Comparison of ENCODE assay signal across 1 cellular context in the genomic region with DNA sequence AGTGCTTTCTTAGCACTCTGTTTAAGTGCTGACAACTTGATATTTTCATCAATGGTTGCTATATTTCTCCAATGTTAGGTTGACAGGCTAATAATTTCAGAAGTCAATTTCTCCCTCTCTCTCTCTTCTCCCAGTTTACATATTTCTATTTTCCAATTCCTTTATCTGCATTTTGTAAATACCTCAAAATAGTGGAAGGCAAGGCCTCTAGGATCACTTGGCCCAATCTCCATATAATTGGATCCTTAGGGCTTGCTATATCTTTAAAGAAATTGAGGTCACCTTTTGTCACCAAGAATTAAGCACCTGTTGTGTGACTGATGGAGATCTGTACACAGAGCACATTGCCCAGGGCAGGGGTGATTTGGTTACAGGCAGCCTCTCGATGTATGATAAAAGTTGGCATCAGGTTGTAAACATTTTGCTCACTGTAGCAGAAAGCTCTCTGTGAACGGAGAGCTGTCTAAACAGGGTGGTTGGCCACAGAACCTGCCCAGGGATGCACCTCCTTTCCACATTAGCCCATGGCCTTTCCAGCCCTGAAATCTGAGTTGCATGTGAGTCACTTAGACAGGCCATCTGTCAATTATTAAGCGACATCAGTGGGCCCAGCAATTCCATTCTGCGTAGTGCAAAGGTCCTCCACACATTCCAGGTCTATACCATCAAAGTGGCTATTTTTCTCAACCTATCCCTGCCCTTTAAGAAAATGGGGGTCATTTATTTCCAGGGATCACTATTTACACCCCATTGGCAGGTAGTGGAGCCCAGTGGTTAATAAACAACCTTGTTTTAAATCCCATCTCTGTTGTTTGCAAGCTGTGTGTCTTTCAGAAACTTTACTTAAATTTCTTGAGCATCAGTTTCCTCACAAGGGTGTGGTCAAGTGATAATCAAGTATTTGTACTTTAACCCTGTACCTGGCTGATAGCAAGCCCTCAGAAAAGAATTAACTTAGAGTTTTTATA.
A peak's percentile ranks its signal among the peaks of the same experiment; 100 is the strongest.
TF ChIP-seq lines count a peak whose summit lies in the region.

No MANE protein-coding gene starts in this region.

TF ChIP-seq in HepG2, 621 proteins besides CTCF, POLR2A, EP300 and RAD21 (continued from another document and continues in another):
- TF ChIP-seq HNRNPL (IDR thresholded peaks at IDR 0.05; ENCODE audit: low read depth, low read length): 0 out of 2 replicates have a peak, but pooled peaks have one; percentile 38
- no peak for TF ChIP-seq HIVEP1 (CRISPR knock-in tag; IDR thresholded peaks at IDR 0.05)
- no peak for TF ChIP-seq ZNF703 (CRISPR knock-in tag; IDR thresholded peaks at IDR 0.05; ENCODE audit: borderline replicate concordance)
- TF ChIP-seq ZFP41 (CRISPR knock-in tag; IDR thresholded peaks at IDR 0.05; ENCODE audit: borderline replicate concordance): no peak
- TF ChIP-seq TBL1XR1 (IDR thresholded peaks at IDR 0.05; ENCODE audit: borderline replicate concordance, low read length, partially characterized antibody): no peak
- TF ChIP-seq, protein P1, sequence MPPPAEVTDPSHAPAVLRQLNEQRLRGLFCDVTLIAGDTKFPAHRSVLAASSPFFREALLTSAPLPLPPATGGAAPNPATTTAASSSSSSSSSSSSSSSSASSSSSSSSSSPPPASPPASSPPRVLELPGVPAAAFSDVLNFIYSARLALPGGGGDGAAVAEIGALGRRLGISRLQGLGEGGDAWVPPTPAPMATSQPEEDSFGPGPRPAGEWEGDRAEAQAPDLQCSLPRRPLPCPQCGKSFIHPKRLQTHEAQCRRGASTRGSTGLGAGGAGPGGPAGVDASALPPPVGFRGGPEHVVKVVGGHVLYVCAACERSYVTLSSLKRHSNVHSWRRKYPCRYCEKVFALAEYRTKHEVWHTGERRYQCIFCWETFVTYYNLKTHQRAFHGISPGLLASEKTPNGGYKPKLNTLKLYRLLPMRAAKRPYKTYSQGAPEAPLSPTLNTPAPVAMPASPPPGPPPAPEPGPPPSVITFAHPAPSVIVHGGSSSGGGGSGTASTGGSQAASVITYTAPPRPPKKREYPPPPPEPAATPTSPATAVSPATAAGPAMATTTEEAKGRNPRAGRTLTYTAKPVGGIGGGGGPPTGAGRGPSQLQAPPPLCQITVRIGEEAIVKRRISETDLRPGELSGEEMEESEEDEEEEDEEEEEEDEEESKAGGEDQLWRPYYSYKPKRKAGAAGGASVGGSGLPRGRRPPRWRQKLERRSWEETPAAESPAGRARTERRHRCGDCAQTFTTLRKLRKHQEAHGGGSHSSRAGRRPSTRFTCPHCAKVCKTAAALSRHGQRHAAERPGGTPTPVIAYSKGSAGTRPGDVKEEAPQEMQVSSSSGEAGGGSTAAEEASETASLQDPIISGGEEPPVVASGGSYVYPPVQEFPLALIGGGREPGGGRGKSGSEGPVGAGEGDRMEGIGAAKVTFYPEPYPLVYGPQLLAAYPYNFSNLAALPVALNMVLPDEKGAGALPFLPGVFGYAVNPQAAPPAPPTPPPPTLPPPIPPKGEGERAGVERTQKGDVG (CRISPR knock-in tag; IDR thresholded peaks at IDR 0.05; ENCODE audit: borderline replicate concordance): peak; percentile 67; the same call in 1 of the 2 replicates
- TF ChIP-seq, protein P2, sequence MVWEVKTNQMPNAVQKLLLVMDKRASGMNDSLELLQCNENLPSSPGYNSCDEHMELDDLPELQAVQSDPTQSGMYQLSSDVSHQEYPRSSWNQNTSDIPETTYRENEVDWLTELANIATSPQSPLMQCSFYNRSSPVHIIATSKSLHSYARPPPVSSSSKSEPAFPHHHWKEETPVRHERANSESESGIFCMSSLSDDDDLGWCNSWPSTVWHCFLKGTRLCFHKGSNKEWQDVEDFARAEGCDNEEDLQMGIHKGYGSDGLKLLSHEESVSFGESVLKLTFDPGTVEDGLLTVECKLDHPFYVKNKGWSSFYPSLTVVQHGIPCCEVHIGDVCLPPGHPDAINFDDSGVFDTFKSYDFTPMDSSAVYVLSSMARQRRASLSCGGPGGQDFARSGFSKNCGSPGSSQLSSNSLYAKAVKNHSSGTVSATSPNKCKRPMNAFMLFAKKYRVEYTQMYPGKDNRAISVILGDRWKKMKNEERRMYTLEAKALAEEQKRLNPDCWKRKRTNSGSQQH (CRISPR knock-in tag; IDR thresholded peaks at IDR 0.05; ENCODE audit: low read depth): no peak
- TF ChIP-seq ZNF296 (CRISPR knock-in tag; conservative IDR thresholded peaks at IDR 0.05): no peak
- TF ChIP-seq RNF2 (conservative IDR thresholded peaks at IDR 0.05; ENCODE audit: low read depth): no peak
- no peak for TF ChIP-seq CREBL2 (CRISPR knock-in tag; IDR thresholded peaks at IDR 0.05; ENCODE audit: borderline replicate concordance)
- TF ChIP-seq ZMYM3 (CRISPR knock-in tag; IDR thresholded peaks at IDR 0.05): peak; percentile 93
- TF ChIP-seq, protein P3, sequence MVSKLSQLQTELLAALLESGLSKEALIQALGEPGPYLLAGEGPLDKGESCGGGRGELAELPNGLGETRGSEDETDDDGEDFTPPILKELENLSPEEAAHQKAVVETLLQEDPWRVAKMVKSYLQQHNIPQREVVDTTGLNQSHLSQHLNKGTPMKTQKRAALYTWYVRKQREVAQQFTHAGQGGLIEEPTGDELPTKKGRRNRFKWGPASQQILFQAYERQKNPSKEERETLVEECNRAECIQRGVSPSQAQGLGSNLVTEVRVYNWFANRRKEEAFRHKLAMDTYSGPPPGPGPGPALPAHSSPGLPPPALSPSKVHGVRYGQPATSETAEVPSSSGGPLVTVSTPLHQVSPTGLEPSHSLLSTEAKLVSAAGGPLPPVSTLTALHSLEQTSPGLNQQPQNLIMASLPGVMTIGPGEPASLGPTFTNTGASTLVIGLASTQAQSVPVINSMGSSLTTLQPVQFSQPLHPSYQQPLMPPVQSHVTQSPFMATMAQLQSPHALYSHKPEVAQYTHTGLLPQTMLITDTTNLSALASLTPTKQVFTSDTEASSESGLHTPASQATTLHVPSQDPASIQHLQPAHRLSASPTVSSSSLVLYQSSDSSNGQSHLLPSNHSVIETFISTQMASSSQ (IDR thresholded peaks at IDR 0.05; ENCODE audit: low read depth): peak; percentile 98
- TF ChIP-seq, protein P3 (CRISPR knock-in tag; IDR thresholded peaks at IDR 0.05; ENCODE audit: borderline replicate concordance): peak; percentile 100
- TF ChIP-seq HMG20B (CRISPR knock-in tag; conservative IDR thresholded peaks at IDR 0.05): peak; percentile 69
- TF ChIP-seq, protein P4, sequence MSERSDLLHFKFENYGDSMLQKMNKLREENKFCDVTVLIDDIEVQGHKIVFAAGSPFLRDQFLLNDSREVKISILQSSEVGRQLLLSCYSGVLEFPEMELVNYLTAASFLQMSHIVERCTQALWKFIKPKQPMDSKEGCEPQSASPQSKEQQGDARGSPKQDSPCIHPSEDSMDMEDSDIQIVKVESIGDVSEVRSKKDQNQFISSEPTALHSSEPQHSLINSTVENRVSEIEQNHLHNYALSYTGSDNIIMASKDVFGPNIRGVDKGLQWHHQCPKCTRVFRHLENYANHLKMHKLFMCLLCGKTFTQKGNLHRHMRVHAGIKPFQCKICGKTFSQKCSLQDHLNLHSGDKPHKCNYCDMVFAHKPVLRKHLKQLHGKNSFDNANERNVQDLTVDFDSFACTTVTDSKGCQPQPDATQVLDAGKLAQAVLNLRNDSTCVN (CRISPR knock-in tag; IDR thresholded peaks at IDR 0.05; ENCODE audit: borderline replicate concordance): peak; percentile 54; the same call in 1 of the 2 replicates
- TF ChIP-seq MTF1 (CRISPR knock-in tag; IDR thresholded peaks at IDR 0.05): no peak
- no peak for TF ChIP-seq KDM4B (CRISPR knock-in tag; IDR thresholded peaks at IDR 0.05)
- TF ChIP-seq ZNF777 (CRISPR knock-in tag; IDR thresholded peaks at IDR 0.05): no peak
- TF ChIP-seq ZFP36 (IDR thresholded peaks at IDR 0.05; ENCODE audit: borderline replicate concordance, low read depth, low read length, partially characterized antibody): no peak
- TF ChIP-seq ZNF841 (CRISPR knock-in tag; IDR thresholded peaks at IDR 0.05; ENCODE audit: borderline replicate concordance): no peak
- TF ChIP-seq RBAK (CRISPR knock-in tag; IDR thresholded peaks at IDR 0.05): no peak; the same call in 1 of the 2 replicates
- TF ChIP-seq YEATS2 (CRISPR knock-in tag; IDR thresholded peaks at IDR 0.05; ENCODE audit: borderline replicate concordance): peak; percentile 50; the same call in 1 of the 2 replicates
- no peak for TF ChIP-seq AHR (CRISPR knock-in tag; IDR thresholded peaks at IDR 0.05)
- TF ChIP-seq, protein P5, sequence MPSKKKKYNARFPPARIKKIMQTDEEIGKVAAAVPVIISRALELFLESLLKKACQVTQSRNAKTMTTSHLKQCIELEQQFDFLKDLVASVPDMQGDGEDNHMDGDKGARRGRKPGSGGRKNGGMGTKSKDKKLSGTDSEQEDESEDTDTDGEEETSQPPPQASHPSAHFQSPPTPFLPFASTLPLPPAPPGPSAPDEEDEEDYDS (CRISPR knock-in tag; IDR thresholded peaks at IDR 0.05): peak; percentile 87
- TF ChIP-seq GTF3A (CRISPR knock-in tag; conservative IDR thresholded peaks at IDR 0.05): no peak
- TF ChIP-seq SMARCC2 (IDR thresholded peaks at IDR 0.05): no peak
- TF ChIP-seq TERF1 (CRISPR knock-in tag; IDR thresholded peaks at IDR 0.05): no peak
- TF ChIP-seq ZSCAN9 (CRISPR knock-in tag; IDR thresholded peaks at IDR 0.05; ENCODE audit: borderline replicate concordance): peak; percentile 74; the same call in 1 of the 2 replicates
- TF ChIP-seq, protein P6, sequence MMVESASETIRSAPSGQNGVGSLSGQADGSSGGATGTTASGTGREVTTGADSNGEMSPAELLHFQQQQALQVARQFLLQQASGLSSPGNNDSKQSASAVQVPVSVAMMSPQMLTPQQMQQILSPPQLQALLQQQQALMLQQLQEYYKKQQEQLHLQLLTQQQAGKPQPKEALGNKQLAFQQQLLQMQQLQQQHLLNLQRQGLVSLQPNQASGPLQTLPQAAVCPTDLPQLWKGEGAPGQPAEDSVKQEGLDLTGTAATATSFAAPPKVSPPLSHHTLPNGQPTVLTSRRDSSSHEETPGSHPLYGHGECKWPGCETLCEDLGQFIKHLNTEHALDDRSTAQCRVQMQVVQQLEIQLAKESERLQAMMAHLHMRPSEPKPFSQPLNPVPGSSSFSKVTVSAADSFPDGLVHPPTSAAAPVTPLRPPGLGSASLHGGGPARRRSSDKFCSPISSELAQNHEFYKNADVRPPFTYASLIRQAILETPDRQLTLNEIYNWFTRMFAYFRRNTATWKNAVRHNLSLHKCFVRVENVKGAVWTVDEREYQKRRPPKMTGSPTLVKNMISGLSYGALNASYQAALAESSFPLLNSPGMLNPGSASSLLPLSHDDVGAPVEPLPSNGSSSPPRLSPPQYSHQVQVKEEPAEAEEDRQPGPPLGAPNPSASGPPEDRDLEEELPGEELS (CRISPR knock-in tag; IDR thresholded peaks at IDR 0.05): peak; percentile 92
- TF ChIP-seq, protein P7, sequence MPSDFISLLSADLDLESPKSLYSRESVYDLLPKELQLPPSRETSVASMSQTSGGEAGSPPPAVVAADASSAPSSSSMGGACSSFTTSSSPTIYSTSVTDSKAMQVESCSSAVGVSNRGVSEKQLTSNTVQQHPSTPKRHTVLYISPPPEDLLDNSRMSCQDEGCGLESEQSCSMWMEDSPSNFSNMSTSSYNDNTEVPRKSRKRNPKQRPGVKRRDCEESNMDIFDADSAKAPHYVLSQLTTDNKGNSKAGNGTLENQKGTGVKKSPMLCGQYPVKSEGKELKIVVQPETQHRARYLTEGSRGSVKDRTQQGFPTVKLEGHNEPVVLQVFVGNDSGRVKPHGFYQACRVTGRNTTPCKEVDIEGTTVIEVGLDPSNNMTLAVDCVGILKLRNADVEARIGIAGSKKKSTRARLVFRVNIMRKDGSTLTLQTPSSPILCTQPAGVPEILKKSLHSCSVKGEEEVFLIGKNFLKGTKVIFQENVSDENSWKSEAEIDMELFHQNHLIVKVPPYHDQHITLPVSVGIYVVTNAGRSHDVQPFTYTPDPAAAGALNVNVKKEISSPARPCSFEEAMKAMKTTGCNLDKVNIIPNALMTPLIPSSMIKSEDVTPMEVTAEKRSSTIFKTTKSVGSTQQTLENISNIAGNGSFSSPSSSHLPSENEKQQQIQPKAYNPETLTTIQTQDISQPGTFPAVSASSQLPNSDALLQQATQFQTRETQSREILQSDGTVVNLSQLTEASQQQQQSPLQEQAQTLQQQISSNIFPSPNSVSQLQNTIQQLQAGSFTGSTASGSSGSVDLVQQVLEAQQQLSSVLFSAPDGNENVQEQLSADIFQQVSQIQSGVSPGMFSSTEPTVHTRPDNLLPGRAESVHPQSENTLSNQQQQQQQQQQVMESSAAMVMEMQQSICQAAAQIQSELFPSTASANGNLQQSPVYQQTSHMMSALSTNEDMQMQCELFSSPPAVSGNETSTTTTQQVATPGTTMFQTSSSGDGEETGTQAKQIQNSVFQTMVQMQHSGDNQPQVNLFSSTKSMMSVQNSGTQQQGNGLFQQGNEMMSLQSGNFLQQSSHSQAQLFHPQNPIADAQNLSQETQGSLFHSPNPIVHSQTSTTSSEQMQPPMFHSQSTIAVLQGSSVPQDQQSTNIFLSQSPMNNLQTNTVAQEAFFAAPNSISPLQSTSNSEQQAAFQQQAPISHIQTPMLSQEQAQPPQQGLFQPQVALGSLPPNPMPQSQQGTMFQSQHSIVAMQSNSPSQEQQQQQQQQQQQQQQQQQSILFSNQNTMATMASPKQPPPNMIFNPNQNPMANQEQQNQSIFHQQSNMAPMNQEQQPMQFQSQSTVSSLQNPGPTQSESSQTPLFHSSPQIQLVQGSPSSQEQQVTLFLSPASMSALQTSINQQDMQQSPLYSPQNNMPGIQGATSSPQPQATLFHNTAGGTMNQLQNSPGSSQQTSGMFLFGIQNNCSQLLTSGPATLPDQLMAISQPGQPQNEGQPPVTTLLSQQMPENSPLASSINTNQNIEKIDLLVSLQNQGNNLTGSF (CRISPR knock-in tag; IDR thresholded peaks at IDR 0.05): 0 out of 2 replicates have a peak, but pooled peaks have one; percentile 48
- TF ChIP-seq ZNF782 (CRISPR knock-in tag; IDR thresholded peaks at IDR 0.05; ENCODE audit: borderline replicate concordance): no peak
- no peak for TF ChIP-seq CC2D1A (CRISPR knock-in tag; IDR thresholded peaks at IDR 0.05)
- no peak for TF ChIP-seq ZNF101 (CRISPR knock-in tag; IDR thresholded peaks at IDR 0.05; ENCODE audit: borderline replicate concordance, low read depth)
- TF ChIP-seq ATF7-NPFF (CRISPR knock-in tag; IDR thresholded peaks at IDR 0.05; ENCODE audit: low read depth): peak; percentile 65
- peak; percentile 87 for TF ChIP-seq ZMYM4 (CRISPR knock-in tag; IDR thresholded peaks at IDR 0.05)
